Comparison of ENCODE assay signal across 18 cellular contexts in genomic region chr5:22070151-22070550, GRCh38.
DNase-seq lines count a peak whose midpoint lies in the region; ATAC-seq and TF ChIP-seq lines count a peak whose summit lies in the region.
"Had no signal": no experiment of that assay in that cellular context is flagged by ENCODE, and none has a peak within 500 bp of the region (broad histone marks: within the 10 kb centered on the region; RNA-seq: fewer than 3 reads in every experiment).

No MANE protein-coding gene starts in this region.

- no peaks in the 10 kb centered on the region for H3K4me1 ChIP-seq in stomach
- H3K4me1 ChIP-seq: Peyer's patch, SJSA1 had no signal

- H3K36me3 Mint-ChIP-seq in immature natural killer cell = peaks cover 0 to 3% (median 0%) of the 10 kb centered on the region in 3 donors
- H3K36me3 Mint-ChIP-seq: CD4-positive, CD25-positive, alpha-beta regulatory T cell; IgD-negative memory B cell had no signal

- ATAC-seq in GM19328 (IDR thresholded peaks at IDR 0.05; ENCODE audit: unreplicated experiment) = no peak

- no peaks in the 10 kb centered on the region for H3K36me3 ChIP-seq in stomach
- H3K36me3 ChIP-seq: Peyer's patch, SJSA1 had no signal

- H3K4me3 ChIP-seq in stomach = no peak overlapping the region
- H3K4me3 ChIP-seq: Peyer's patch, SJSA1 had no signal

- H3K9me3 Mint-ChIP-seq in immature natural killer cell = peaks cover 0 to 44% (median 21%) of the 10 kb centered on the region in 6 donors

- H3K27me3 ChIP-seq in stomach = no peaks in the 10 kb centered on the region
- H3K27me3 ChIP-seq: Peyer's patch, SJSA1 had no signal

- no peaks in the 10 kb centered on the region for H3K4me1 Mint-ChIP-seq in immature natural killer cell
- H3K4me1 Mint-ChIP-seq: CD4-positive, CD25-positive, alpha-beta regulatory T cell; IgD-negative memory B cell had no signal

- no peak overlapping the region for H3K27ac ChIP-seq in stomach
- H3K27ac ChIP-seq: Peyer's patch, SJSA1 had no signal

- TF ChIP-seq EP300 in stomach (IDR thresholded peaks at IDR 0.05) = no peak

- WGBS in stomach, 5 donors = 27 to 71% (median 46%) methylated on average over 3 of the region's 3 CpGs

- no peaks in the 10 kb centered on the region for H3K27me3 Mint-ChIP-seq in immature natural killer cell (ENCODE audit: low read depth in 3 of 3)
- H3K27me3 Mint-ChIP-seq: IgD-negative memory B cell had no signal

- no peak for TF ChIP-seq CTCF in stomach (IDR thresholded peaks at IDR 0.05)

- no peak for TF ChIP-seq POLR2A in stomach (IDR thresholded peaks at IDR 0.05)

- H3K9me3 ChIP-seq in stomach = no peaks in the 10 kb centered on the region
- H3K9me3 ChIP-seq: Peyer's patch, SJSA1 had no signal

- DNase-seq in NCI-H2029 treated with DMSO at 0.1 percent for 48 hours (lab: John Stamatoyannopoulos, UW) (peak; percentile 10), NCI-H2029 (lab: John Stamatoyannopoulos, UW) (no peak), NCI-H2081 treated with DMSO at 0.1 percent for 48 hours (lab: John Stamatoyannopoulos, UW) (peak; percentile 98), SHP77 (lab: John Stamatoyannopoulos, UW) (peak; percentile 72 to 79), stomach (peak; percentile 63), immature natural killer cell (no peak), medulla oblongata (ENCODE audit: extremely low spot score) (no peak)
- DNase-seq: CD4-positive, CD25-positive, alpha-beta regulatory T cell; DMS 273 treated with DMSO at 0.1 percent for 48 hours; GF-D8; NCI-H2107; NCI-H446 treated with DMSO at 0.1 percent for 48 hours; NCI-H526 treated with DMSO at 0.1 percent for 48 hours; Peyer's patch; T-helper 1 cell had no signal

- intact Hi-C loops in stomach (cut with DNase I; ENCODE audit: low total_unique reads) = no loop called here

- no peak overlapping the region for H3K4me3 Mint-ChIP-seq in immature natural killer cell
- H3K4me3 Mint-ChIP-seq: CD4-positive, CD25-positive, alpha-beta regulatory T cell; IgD-negative memory B cell had no signal

- H3K27ac Mint-ChIP-seq in immature natural killer cell = no peak overlapping the region
- H3K27ac Mint-ChIP-seq: CD4-positive, CD25-positive, alpha-beta regulatory T cell; IgD-negative memory B cell had no signal

Comparison
In these comparisons a context has a peak if more than half of its experiments do, and no peak if none do; other contexts are left out.
1. DNase-seq: peak in NCI-H2029 treated with DMSO at 0.1 percent for 48 hours (single experiment), NCI-H2081 treated with DMSO at 0.1 percent for 48 hours (single experiment), SHP77 (2 of 2) and stomach (single experiment); none in NCI-H2029 (single experiment), immature natural killer cell (0 of 3) and medulla oblongata (single experiment).